ENCODE assay signal across 8 cellular contexts in genomic region chr17:81222906-81223757, GRCh38. TPM values are rescaled to one million over a fixed set of nuclear protein-coding genes. Genes with fewer than 3 reads are reported as not detected.
DNase-seq lines count a peak whose midpoint lies in the region; ATAC-seq and TF ChIP-seq lines count a peak whose summit lies in the region.

TSS of gene CEP131 (minus strand) at chr17:81222965. CDS start at chr17:81220056, 2,909 bp downstream.

- H3K9ac ChIP-seq in liver (ENCODE audit: low read depth in 1 of 2, low read length in 2 of 2), result peak within 1 kb of the TSS in 1 of 2 donors; percentile 47

- intact Hi-C loops in dorsolateral prefrontal cortex (cut with DNase I), result loop anchor here in 1 of 2 donors (1.0 kb wide), 1 partner anchor 16 kb away; the partner anchor contains the start of genes NDUFAF8 and TEPSIN

- peak; percentile 92 for ATAC-seq in GM19452 (IDR thresholded peaks at IDR 0.05; ENCODE audit: unreplicated experiment)
- peak; percentile 74 for ATAC-seq in HG03575 (IDR thresholded peaks at IDR 0.05; ENCODE audit: extremely low read depth, insufficient number of reproducible peaks, low FRiP score, unreplicated experiment)

- H3K27me3 ChIP-seq in dorsolateral prefrontal cortex, result no peaks in the 10 kb centered on the region
- H3K27me3 ChIP-seq in liver (ENCODE audit: control insufficient read depth in 4 of 4, insufficient read depth in 4 of 4, low read length in 3 of 4), result no peaks in the 10 kb centered on the region

- H3K4me3 ChIP-seq in dorsolateral prefrontal cortex (peak within 1 kb of the TSS; percentile 60 to 93 (median 82)), liver (ENCODE audit: low read depth in 1 of 3, low read length in 3 of 3) (peak within 1 kb of the TSS; percentile 26 to 83 (median 46))

- no peak for TF ChIP-seq RAD21 in liver (IDR thresholded peaks at IDR 0.05)

- peak; percentile 99 for DNase-seq in CD1c-positive myeloid dendritic cell (ENCODE audit: extremely low spot score)
- DNase-seq in NCI-H82 (lab: John Stamatoyannopoulos, UW), result peak; percentile 99
- DNase-seq in activated CD4-positive, alpha-beta T cell treated with anti-CD3 and anti-CD28 coated beads, Interleukin-2, amount 50 U/mL, for 48 hours, result peak; percentile 100
- peak; percentile 96 to 99 (median 98) for DNase-seq in dorsolateral prefrontal cortex
- peak; percentile 100 for DNase-seq in stimulated activated CD4-positive, alpha-beta T cell treated with anti-CD3 and anti-CD28 coated beads, Interleukin-4, amount 100 ng/mL, for 1 hour

- 2% methylated on average over 79 of the region's 79 CpGs for WGBS in liver

- peaks cover 10 to 23% (median 13%) of the 10 kb centered on the region in 4 donors for H3K4me1 ChIP-seq in liver (ENCODE audit: control insufficient read depth in 4 of 4, insufficient read depth in 4 of 4, low read length in 3 of 4)

- TF ChIP-seq CTCF in dorsolateral prefrontal cortex (IDR thresholded peaks at IDR 0.05 in 54 of 56, conservative IDR thresholded peaks at IDR 0.05 in 2 of 56; ENCODE audit: low read depth in 1 of 56, partially characterized antibody in 56 of 56) (peak in 4 of 56 donors; percentile 10 to 20 (median 15)), liver (IDR thresholded peaks at IDR 0.05; ENCODE audit: low read depth, low read length, missing input control) (no peak)

- no peaks in the 10 kb centered on the region for H3K9me3 ChIP-seq in liver (ENCODE audit: control insufficient read depth in 4 of 4, low read length in 3 of 4)

- H3K27ac ChIP-seq in dorsolateral prefrontal cortex (peak within 1 kb of the TSS in 20 of 59 donors; percentile 3 to 59 (median 30)), liver (ENCODE audit: low read depth in 1 of 2, low read length in 2 of 2) (no peak within 1 kb of the TSS)

- no peaks in the 10 kb centered on the region for H3K36me3 ChIP-seq in liver (ENCODE audit: control insufficient read depth in 4 of 4, insufficient read depth in 3 of 4, low read depth in 1 of 4, low read length in 3 of 4)

TF ChIP-seq in liver, 16 proteins besides CTCF, POLR2A, EP300 and RAD21:
- no peak for TF ChIP-seq TAF1 (conservative IDR thresholded peaks at IDR 0.05)
- TF ChIP-seq EGR1 (IDR thresholded peaks at IDR 0.05; ENCODE audit: low read depth in 2 of 2), result peak; percentile 88 to 93
- no peak for TF ChIP-seq RXRA (IDR thresholded peaks at IDR 0.05)
- TF ChIP-seq SP1 (IDR thresholded peaks at IDR 0.05), result peak; percentile 94
- TF ChIP-seq GABPA (IDR thresholded peaks at IDR 0.05 in 1 of 2, conservative IDR thresholded peaks at IDR 0.05 in 1 of 2), result peak in 1 of 2 donors; percentile 54
- TF ChIP-seq FOXA1 (IDR thresholded peaks at IDR 0.05), result no peak

RNA-seq across cellular contexts. Expression of gene CEP131, which starts in this region (rescaled TPM):
- total RNA-seq in dorsolateral prefrontal cortex (10 to 100 TPM in 52 of 120 experiments, 1 to 10 TPM in 68; 6.0 to 20.7 (median 9.3) TPM), liver (1 to 10 TPM; 2.4 to 6.3 TPM)
- 1 to 10 TPM in 1 of 2 donors, under 1 TPM in 1; 0.71 to 2.0 TPM for polyA plus RNA-seq in liver
